In genomic region chr17:58032691-58033415, GRCh38 we compare ENCODE assay signal across 2 cellular contexts.
TF ChIP-seq lines count a peak whose summit lies in the region.

No MANE protein-coding gene starts in this region.

TF ChIP-seq in GM23338, 12 proteins besides CTCF, POLR2A, EP300 and RAD21:
- no peak for TF ChIP-seq STAT1 (IDR thresholded peaks at IDR 0.05; ENCODE audit: unreplicated experiment)
- TF ChIP-seq POLR2AphosphoS5 (IDR thresholded peaks at IDR 0.05; ENCODE audit: low read depth) = no peak
- TF ChIP-seq EZH2 (IDR thresholded peaks at IDR 0.05; ENCODE audit: low read depth, unreplicated experiment) = no peak
- TF ChIP-seq ZNF114 (CRISPR knock-in tag; IDR thresholded peaks at IDR 0.05) = no peak
- TF ChIP-seq ETS1 (IDR thresholded peaks at IDR 0.05) = no peak
- TF ChIP-seq ZNF331 (CRISPR knock-in tag; IDR thresholded peaks at IDR 0.05; ENCODE audit: low read depth) = no peak
- no peak for TF ChIP-seq CREB1 (CRISPR knock-in tag; IDR thresholded peaks at IDR 0.05; ENCODE audit: low read depth)

TF ChIP-seq in neural cell, 6 proteins besides CTCF, POLR2A, EP300 and RAD21:
- TF ChIP-seq POLR2AphosphoS5 (IDR thresholded peaks at IDR 0.05) (peak; percentile 75), SMC3 (conservative IDR thresholded peaks at IDR 0.05; ENCODE audit: poor library complexity) (peak; percentile 35), MXI1 (conservative IDR thresholded peaks at IDR 0.05; ENCODE audit: poor library complexity, severe bottlenecking) (peak; percentile 45), EZH2 (IDR thresholded peaks at IDR 0.05; ENCODE audit: borderline replicate concordance, insufficient read depth, low read length, poor library complexity, severe bottlenecking) (no peak), TAF1 (IDR thresholded peaks at IDR 0.05; ENCODE audit: low read depth) (no peak)
- TF ChIP-seq, protein P1, sequence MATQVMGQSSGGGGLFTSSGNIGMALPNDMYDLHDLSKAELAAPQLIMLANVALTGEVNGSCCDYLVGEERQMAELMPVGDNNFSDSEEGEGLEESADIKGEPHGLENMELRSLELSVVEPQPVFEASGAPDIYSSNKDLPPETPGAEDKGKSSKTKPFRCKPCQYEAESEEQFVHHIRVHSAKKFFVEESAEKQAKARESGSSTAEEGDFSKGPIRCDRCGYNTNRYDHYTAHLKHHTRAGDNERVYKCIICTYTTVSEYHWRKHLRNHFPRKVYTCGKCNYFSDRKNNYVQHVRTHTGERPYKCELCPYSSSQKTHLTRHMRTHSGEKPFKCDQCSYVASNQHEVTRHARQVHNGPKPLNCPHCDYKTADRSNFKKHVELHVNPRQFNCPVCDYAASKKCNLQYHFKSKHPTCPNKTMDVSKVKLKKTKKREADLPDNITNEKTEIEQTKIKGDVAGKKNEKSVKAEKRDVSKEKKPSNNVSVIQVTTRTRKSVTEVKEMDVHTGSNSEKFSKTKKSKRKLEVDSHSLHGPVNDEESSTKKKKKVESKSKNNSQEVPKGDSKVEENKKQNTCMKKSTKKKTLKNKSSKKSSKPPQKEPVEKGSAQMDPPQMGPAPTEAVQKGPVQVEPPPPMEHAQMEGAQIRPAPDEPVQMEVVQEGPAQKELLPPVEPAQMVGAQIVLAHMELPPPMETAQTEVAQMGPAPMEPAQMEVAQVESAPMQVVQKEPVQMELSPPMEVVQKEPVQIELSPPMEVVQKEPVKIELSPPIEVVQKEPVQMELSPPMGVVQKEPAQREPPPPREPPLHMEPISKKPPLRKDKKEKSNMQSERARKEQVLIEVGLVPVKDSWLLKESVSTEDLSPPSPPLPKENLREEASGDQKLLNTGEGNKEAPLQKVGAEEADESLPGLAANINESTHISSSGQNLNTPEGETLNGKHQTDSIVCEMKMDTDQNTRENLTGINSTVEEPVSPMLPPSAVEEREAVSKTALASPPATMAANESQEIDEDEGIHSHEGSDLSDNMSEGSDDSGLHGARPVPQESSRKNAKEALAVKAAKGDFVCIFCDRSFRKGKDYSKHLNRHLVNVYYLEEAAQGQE (IDR thresholded peaks at IDR 0.05; ENCODE audit: borderline replicate concordance) = peak; percentile 29
